Comparison of ENCODE assay signal across 8 cellular contexts in the genomic region with DNA sequence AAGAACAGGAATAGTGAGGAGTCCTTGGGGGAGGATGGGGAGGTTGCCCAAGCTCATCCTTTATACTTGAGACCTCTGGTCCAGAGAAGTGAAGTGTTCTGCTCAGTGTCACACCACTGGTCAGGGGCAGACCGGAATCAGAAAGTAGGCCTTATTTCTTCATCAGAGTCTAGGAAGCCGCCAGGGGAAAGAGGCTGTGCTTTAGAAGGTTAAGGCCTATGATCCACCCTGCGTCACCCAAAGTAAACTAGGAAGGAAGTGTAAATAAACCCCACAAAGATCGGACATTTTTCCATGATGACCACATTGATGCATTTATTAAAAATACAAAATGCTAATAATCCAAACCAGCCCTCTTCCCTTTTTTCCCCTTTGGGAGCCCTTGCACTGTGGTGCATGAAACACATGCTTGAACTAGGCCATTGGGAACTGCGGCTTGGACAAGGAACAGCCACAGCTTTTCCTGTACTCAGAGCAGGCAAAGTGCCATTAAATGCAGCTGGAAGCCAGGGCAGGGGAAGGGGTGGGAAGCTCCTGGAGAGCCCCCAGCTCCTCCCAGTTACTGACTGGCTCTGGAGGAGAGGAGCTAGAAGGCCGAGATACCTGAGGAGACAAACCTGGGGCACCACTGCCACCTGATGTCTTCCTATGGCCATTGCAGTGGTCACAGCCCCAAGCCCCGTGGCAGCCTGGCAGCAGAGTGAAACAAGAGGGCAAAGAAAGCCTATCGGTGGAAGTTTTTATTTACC. TPM values are rescaled to one million over a fixed set of nuclear protein-coding genes. Genes with fewer than 3 reads are reported as not detected.
A peak's percentile ranks its signal among the peaks of the same experiment; 100 is the strongest.
DNase-seq lines count a peak whose midpoint lies in the region; ATAC-seq and TF ChIP-seq lines count a peak whose summit lies in the region.

No MANE protein-coding gene starts in this region.

- no peaks in the 10 kb centered on the region for H3K79me1 ChIP-seq in trophoblast cell (ENCODE audit: low read length)

- H3K9me3 Mint-ChIP-seq in activated naive CD4-positive, alpha-beta T cell treated with anti-CD3 and anti-CD28 coated beads, Interleukin-2, amount 50 U/mL, for 72 hours = no peaks in the 10 kb centered on the region

- H3K4ac ChIP-seq in trophoblast cell (ENCODE audit: low read depth, low read length) = no peak overlapping the region

- ATAC-seq in activated naive CD4-positive, alpha-beta T cell treated with anti-CD3 and anti-CD28 coated beads, Interleukin-2, amount 50 U/mL, for 72 hours = peak; percentile 90
- peak; percentile 97 for ATAC-seq in Right ventricle myocardium inferior

- H3K4me3 ChIP-seq in MG63 = no peak overlapping the region
- H3K4me3 ChIP-seq in trophoblast cell (ENCODE audit: low read depth, low read length) = no peak overlapping the region
- H3K4me3 ChIP-seq in tibial nerve = no peak overlapping the region

- no CpG with 5 or more reads among the region's 8 CpGs for WGBS in trophoblast cell (ENCODE audit: extremely low coverage, insufficient coverage, insufficient read length)
- 13 to 15% methylated on average over 8 of the region's 8 CpGs for WGBS in tibial nerve, 2 donors

- no peak overlapping the region for H2BK5ac ChIP-seq in trophoblast cell (ENCODE audit: low read depth, low read length, poor library complexity)

- no peak overlapping the region for H3K23ac ChIP-seq in trophoblast cell (ENCODE audit: low read length)

- H3K27me3 ChIP-seq in MG63 (no peaks in the 10 kb centered on the region), trophoblast cell (ENCODE audit: insufficient read depth, low read length) (no peaks in the 10 kb centered on the region), tibial nerve (no peaks in the 10 kb centered on the region)

- H2BK120ac ChIP-seq in trophoblast cell (ENCODE audit: insufficient read depth, low read length, poor library complexity) = no peak overlapping the region

- H3K4me1 ChIP-seq in trophoblast cell (ENCODE audit: control insufficient read depth in 1 of 2, insufficient read depth in 2 of 2, low read length in 2 of 2) (peaks cover 0 to 6% of the 10 kb centered on the region in 2 experiments), tibial nerve (peaks cover 0 to 22% (median 3%) of the 10 kb centered on the region in 4 donors)

- H2BK12ac ChIP-seq in trophoblast cell (ENCODE audit: low read length) = no peak overlapping the region

- no peak overlapping the region for H2AFZ ChIP-seq in trophoblast cell (ENCODE audit: insufficient read depth, low read length, poor library complexity)

- no peak overlapping the region for H4K12ac ChIP-seq in trophoblast cell (ENCODE audit: low read depth, low read length)

- no peak overlapping the region for H3K9ac ChIP-seq in trophoblast cell (ENCODE audit: low read length)

- H3K4me2 ChIP-seq in trophoblast cell (ENCODE audit: low read length) = no peak overlapping the region

- no peak overlapping the region for H3K18ac ChIP-seq in trophoblast cell (ENCODE audit: low read length)

- peak; percentile 19 to 35 for TF ChIP-seq EP300 in tibial nerve (IDR thresholded peaks at IDR 0.05)

- TF ChIP-seq CTCF in tibial nerve (IDR thresholded peaks at IDR 0.05) = peak; percentile 71 to 89 (median 78)

- intact Hi-C loops in Right ventricle myocardium inferior (cut with DNase I) = loop anchor here (2.0 kb wide), 3 partner anchors 62 to 314 kb away; no protein-coding TSS in a partner anchor

- no peaks in the 10 kb centered on the region for H3K36me3 Mint-ChIP-seq in activated naive CD4-positive, alpha-beta T cell treated with anti-CD3 and anti-CD28 coated beads, Interleukin-2, amount 50 U/mL, for 72 hours

- DNase-seq in NCI-H2171 treated with DMSO at 0.1 percent for 48 hours (lab: John Stamatoyannopoulos, UW) (peak; percentile 52), NCI-H2171 (lab: John Stamatoyannopoulos, UW) (no peak), MG63 (peak; percentile 70), SK-MEL-5 (ENCODE audit: low read depth, low spot score) (peak; percentile 90), Right ventricle myocardium inferior (ENCODE audit: missing footprints) (peak; percentile 79), trophoblast cell (peak; percentile 70 to 75), tibial nerve (ENCODE audit: low spot score in 2 of 2) (peak; percentile 63 to 66)
- peak; percentile 62 to 66 for DNase-seq in activated naive CD4-positive, alpha-beta T cell treated with anti-CD3 and anti-CD28 coated beads, Interleukin-2, amount 50 U/mL, for 72 hours (ENCODE audit: low spot score in 2 of 2)

- H3K79me2 ChIP-seq in trophoblast cell (ENCODE audit: control insufficient read depth, insufficient read depth, low read length, poor library complexity) = no peaks in the 10 kb centered on the region

- H3K14ac ChIP-seq in trophoblast cell (ENCODE audit: low read length) = no peak overlapping the region

- in situ Hi-C loops in SK-MEL-5 (cut with HindIII; ENCODE audit: low pct_unique_long_range_greater_than_20kb, low sequenced_read_pairs) = no loop called here

- H3K36me3 ChIP-seq in MG63 (no peaks in the 10 kb centered on the region), trophoblast cell (ENCODE audit: control insufficient read depth in 1 of 2, insufficient read depth in 2 of 2, low read length in 2 of 2) (no peaks in the 10 kb centered on the region), tibial nerve (no peaks in the 10 kb centered on the region)

- H4K91ac ChIP-seq in trophoblast cell (ENCODE audit: low read depth, low read length) = no peak overlapping the region

- H2AK5ac ChIP-seq in trophoblast cell (ENCODE audit: low read length) = no peak overlapping the region

- no peak overlapping the region for H3K27ac Mint-ChIP-seq in activated naive CD4-positive, alpha-beta T cell treated with anti-CD3 and anti-CD28 coated beads, Interleukin-2, amount 50 U/mL, for 72 hours

- H3K9me3 ChIP-seq in MG63 (no peaks in the 10 kb centered on the region), trophoblast cell (ENCODE audit: insufficient read depth, low read depth, low read length) (no peaks in the 10 kb centered on the region), tibial nerve (no peaks in the 10 kb centered on the region)

- no peak overlapping the region for H4K8ac ChIP-seq in trophoblast cell (ENCODE audit: low read depth, low read length)

- TF ChIP-seq POLR2A in tibial nerve (IDR thresholded peaks at IDR 0.05) = no peak

- H3K27ac ChIP-seq in trophoblast cell (ENCODE audit: low read depth, low read length) = no peak overlapping the region
- peak overlapping the region in 2 of 4 donors; percentile 40 to 68 for H3K27ac ChIP-seq in tibial nerve

RNA-seq across cellular contexts. Expression of a gene that starts 37.0 kb away (rescaled TPM):
- 11.2 and 25.3 TPM in 2 replicates for total RNA-seq in MG63 (2014; rRNA removed; shearing (Covaris generic); ENCODE audit: low replicate concordance)
- total RNA-seq in SK-MEL-5 (2014; rRNA removed; shearing (Covaris generic)) = 14.9 and 16.1 TPM in 2 replicates
- 18.4 and 22.1 TPM in 2 replicates for polyA plus RNA-seq in SK-MEL-5 (2015; cell fraction: cytosol; rRNA removed)
- 15.7 and 21.0 TPM in 2 replicates for polyA plus RNA-seq in SK-MEL-5 (2015; cell fraction: nucleus; rRNA removed)
- 10 to 100 TPM; 29.0 to 37.6 TPM for total RNA-seq in activated naive CD4-positive, alpha-beta T cell treated with anti-CD3 and anti-CD28 coated beads, Interleukin-2, amount 50 U/mL, for 72 hours
- total RNA-seq in Right ventricle myocardium inferior (1.1 TPM), tibial nerve (1 to 10 TPM in 2 of 4 donors, under 1 TPM in 1, not detected in 1; 0.44 to 7.1 (median 2.1) TPM)
- polyA plus RNA-seq in trophoblast cell (2013) = 8.3 and 8.5 TPM in 2 replicates
